Comparison of ENCODE assay signal across 1 cellular context in the genomic region with DNA sequence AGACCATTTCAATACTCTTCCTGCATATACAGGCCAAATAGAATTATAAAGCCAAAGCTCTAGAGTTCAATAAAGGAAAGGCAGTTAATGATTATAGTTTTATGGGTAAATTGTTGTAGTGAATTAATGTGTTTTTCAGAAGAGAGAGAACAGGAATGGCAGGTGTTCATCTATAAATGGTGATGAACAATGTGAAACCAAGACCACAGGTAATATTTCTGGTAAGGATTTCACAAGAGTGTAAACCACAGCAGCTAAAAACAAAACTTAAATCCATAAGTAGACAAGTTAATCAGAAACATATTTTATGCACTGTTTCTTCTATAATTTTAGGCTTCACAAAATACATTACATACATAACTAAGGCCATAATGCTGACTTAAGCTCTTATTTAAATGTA.
TF ChIP-seq lines count a peak whose summit lies in the region.

No MANE protein-coding gene starts in this region.

TF ChIP-seq in GM12878, 131 proteins besides CTCF, POLR2A, EP300 and RAD21 (continued from another document):
- TF ChIP-seq BACH1 (IDR thresholded peaks at IDR 0.05; ENCODE audit: borderline replicate concordance) (no peak), SKIL (IDR thresholded peaks at IDR 0.05; ENCODE audit: low read depth, poor library complexity, severe bottlenecking) (peak; percentile 36), SREBF1 (IDR thresholded peaks at IDR 0.05; ENCODE audit: low read length) (no peak), BHLHE40 (IDR thresholded peaks at IDR 0.05; ENCODE audit: borderline replicate concordance in 1 of 2, low read depth in 2 of 2, low read length in 1 of 2) (peak in 1 of 2 experiments; percentile 27; a peak in 2 of 4 replicates), PAX5 (IDR thresholded peaks at IDR 0.05; ENCODE audit: borderline replicate concordance, low read depth, low read length) (0 out of 2 replicates have a peak, but pooled peaks have one; percentile 21), NFIC (IDR thresholded peaks at IDR 0.05; ENCODE audit: low read depth, low read length) (peak; percentile 78), MLLT1 (IDR thresholded peaks at IDR 0.05) (peak; percentile 79), JUNB (IDR thresholded peaks at IDR 0.05) (0 out of 2 replicates have a peak, but pooled peaks have one; percentile 30), GATAD2B (conservative IDR thresholded peaks at IDR 0.05; ENCODE audit: low read depth) (0 out of 2 replicates have a peak, but pooled peaks have one; percentile 45), SREBF2 (IDR thresholded peaks at IDR 0.05; ENCODE audit: low read length) (no peak), EGR1 (IDR thresholded peaks at IDR 0.05; ENCODE audit: borderline replicate concordance in 1 of 2, low read depth in 2 of 2, low read length in 2 of 2) (no peak), KDM1A (IDR thresholded peaks at IDR 0.05; ENCODE audit: borderline replicate concordance) (no peak)
- TF ChIP-seq, protein P1, sequence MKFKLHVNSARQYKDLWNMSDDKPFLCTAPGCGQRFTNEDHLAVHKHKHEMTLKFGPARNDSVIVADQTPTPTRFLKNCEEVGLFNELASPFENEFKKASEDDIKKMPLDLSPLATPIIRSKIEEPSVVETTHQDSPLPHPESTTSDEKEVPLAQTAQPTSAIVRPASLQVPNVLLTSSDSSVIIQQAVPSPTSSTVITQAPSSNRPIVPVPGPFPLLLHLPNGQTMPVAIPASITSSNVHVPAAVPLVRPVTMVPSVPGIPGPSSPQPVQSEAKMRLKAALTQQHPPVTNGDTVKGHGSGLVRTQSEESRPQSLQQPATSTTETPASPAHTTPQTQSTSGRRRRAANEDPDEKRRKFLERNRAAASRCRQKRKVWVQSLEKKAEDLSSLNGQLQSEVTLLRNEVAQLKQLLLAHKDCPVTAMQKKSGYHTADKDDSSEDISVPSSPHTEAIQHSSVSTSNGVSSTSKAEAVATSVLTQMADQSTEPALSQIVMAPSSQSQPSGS (IDR thresholded peaks at IDR 0.05; ENCODE audit: low read length), result peak; percentile 71
